Comparison of ENCODE assay signal across 14 cellular contexts in genomic region chr6:163404825-163405265, GRCh38. TPM values are rescaled to one million over a fixed set of nuclear protein-coding genes. Genes with fewer than 3 reads are reported as not detected.
DNase-seq lines count a peak whose midpoint lies in the region; ATAC-seq and TF ChIP-seq lines count a peak whose summit lies in the region.
"Had no signal": no experiment of that assay in that cellular context is flagged by ENCODE, and none has a peak within 500 bp of the region (broad histone marks: within the 10 kb centered on the region; RNA-seq: fewer than 3 reads in every experiment).

No MANE protein-coding gene starts in this region.

- TF ChIP-seq RAD21 in SK-N-SH (IDR thresholded peaks at IDR 0.05; ENCODE audit: low read length) = no peak

- H2AFZ ChIP-seq in parathyroid adenoma = peak overlapping the region; percentile 14
- no peak overlapping the region for H2AFZ ChIP-seq in SK-N-SH (ENCODE audit: low read depth)

- POLR2A ChIA-PET in SK-N-SH (lab: Yijun Ruan, JAX) = no interaction called here

- H3K4me2 ChIP-seq in parathyroid adenoma (ENCODE audit: low read length) = no peak overlapping the region
- no peak overlapping the region for H3K4me2 ChIP-seq in SK-N-SH

- H3K4me1 ChIP-seq in left ventricle myocardium inferior (peaks cover 37% of the 10 kb centered on the region), parathyroid adenoma (no peaks in the 10 kb centered on the region), SK-N-SH (ENCODE audit: control insufficient read depth in 1 of 2, insufficient read depth in 2 of 2, low read depth in 1 of 2, low read length in 1 of 2) (peaks cover 0 to 9% of the 10 kb centered on the region in 2 experiments; a peak in 2 of 4 replicates)

- no peaks in the 10 kb centered on the region for H3K9me3 ChIP-seq in left ventricle myocardium inferior (replicated peaks)
- no peaks in the 10 kb centered on the region for H3K9me3 ChIP-seq in parathyroid adenoma (ENCODE audit: control insufficient read depth, low read length)
- no peaks in the 10 kb centered on the region for H3K9me3 ChIP-seq in SK-N-SH

- H3K36me3 ChIP-seq in left ventricle myocardium inferior = no peaks in the 10 kb centered on the region
- H3K36me3 ChIP-seq in parathyroid adenoma (ENCODE audit: control insufficient read depth, insufficient read depth, low read length) = no peaks in the 10 kb centered on the region
- H3K36me3 ChIP-seq in SK-N-SH (replicated peaks in 1 of 2; ENCODE audit: control insufficient read depth in 1 of 2, insufficient read depth in 2 of 2, low read length in 1 of 2) = no peaks in the 10 kb centered on the region

- TF ChIP-seq CTCF in left ventricle myocardium inferior (IDR thresholded peaks at IDR 0.05; ENCODE audit: borderline replicate concordance) (no peak), parathyroid adenoma (IDR thresholded peaks at IDR 0.05) (no peak), SK-N-SH (IDR thresholded peaks at IDR 0.05) (no peak)

- intact Hi-C loops in left ventricle myocardium inferior (cut with micrococcal nuclease) = loop anchor here (10.0 kb wide), 1 partner anchor 60 kb away; no protein-coding TSS in a partner anchor

- DNase-seq in CD1c-positive myeloid dendritic cell (ENCODE audit: extremely low spot score) (peak; percentile 80), left ventricle myocardium inferior (no peak), cerebellar cortex (ENCODE audit: low spot score) (no peak), SK-N-SH (no peak)
- DNase-seq: COR-L47; HFFc6; NCI-H774; stimulated activated naive CD4-positive, alpha-beta T cell treated with Interleukin-2 at 50 U/mL for 16 hours had no signal

- H4K20me1 ChIP-seq in SK-N-SH (ENCODE audit: insufficient read depth) = no peaks in the 10 kb centered on the region

- H3K4me3 ChIP-seq in left ventricle myocardium inferior = peak overlapping the region; percentile 58
- H3K4me3 ChIP-seq in parathyroid adenoma (ENCODE audit: low read depth, low read length) = no peak overlapping the region
- H3K4me3 ChIP-seq in SK-N-SH (ENCODE audit: low read depth in 2 of 2, low read length in 1 of 2) = no peak overlapping the region
- H3K4me3 ChIP-seq: hepatocyte had no signal

- H3F3A ChIP-seq in SK-N-SH (replicated peaks; ENCODE audit: insufficient read depth) = no peaks in the 10 kb centered on the region

- H3K27me3 ChIP-seq in left ventricle myocardium inferior (ENCODE audit: low read depth) = no peaks in the 10 kb centered on the region
- H3K27me3 ChIP-seq in parathyroid adenoma (ENCODE audit: control insufficient read depth, insufficient read depth, low read length) = no peaks in the 10 kb centered on the region
- H3K27me3 ChIP-seq in SK-N-SH (ENCODE audit: insufficient read depth) = no peaks in the 10 kb centered on the region
- H3K27me3 ChIP-seq: hepatocyte had no signal

- no peaks in the 10 kb centered on the region for H3K79me2 ChIP-seq in parathyroid adenoma
- no peaks in the 10 kb centered on the region for H3K79me2 ChIP-seq in SK-N-SH (ENCODE audit: insufficient read depth)
- H3K79me2 ChIP-seq: hepatocyte had no signal

- ATAC-seq in GM19035 (IDR thresholded peaks at IDR 0.05; ENCODE audit: unreplicated experiment) = no peak
- no peak for ATAC-seq in HG03342 (IDR thresholded peaks at IDR 0.05; ENCODE audit: unreplicated experiment)

- CTCF ChIA-PET in SK-N-SH (lab: Yijun Ruan, JAX) = interaction anchor here (1.0 to 1.4 kb wide), 4 partner anchors 13 to 1227 kb away, joined by 3 to 6 read pairs (median 3); no protein-coding TSS in a partner anchor

- H3K27ac ChIP-seq in angular gyrus (ENCODE audit: low read depth, low read length) = peak overlapping the region; percentile 87
- peak overlapping the region; percentile 94 for H3K27ac ChIP-seq in left ventricle myocardium inferior (replicated peaks)
- peak overlapping the region; percentile 25 for H3K27ac ChIP-seq in parathyroid adenoma
- no peak overlapping the region for H3K27ac ChIP-seq in SK-N-SH (ENCODE audit: low read depth in 2 of 2, low read length in 1 of 2)
- H3K27ac ChIP-seq: VCaP had no signal

- 88% methylated on average over 10 of the region's 10 CpGs for WGBS in SK-N-SH (ENCODE audit: low lambda C conversion rate)

- no peak overlapping the region for H3K9ac ChIP-seq in parathyroid adenoma
- no peak overlapping the region for H3K9ac ChIP-seq in SK-N-SH

- no peaks in the 10 kb centered on the region for H3K9me2 ChIP-seq in SK-N-SH

- TF ChIP-seq EP300 in SK-N-SH (IDR thresholded peaks at IDR 0.05; ENCODE audit: borderline replicate concordance in 1 of 2, low read depth in 1 of 2, low read length in 1 of 2) = no peak

TF ChIP-seq in SK-N-SH, 30 proteins besides CTCF, POLR2A, EP300 and RAD21:
- TF ChIP-seq TAF1 (IDR thresholded peaks at IDR 0.05; ENCODE audit: borderline replicate concordance, low read depth, low read length) = no peak
- no peak for TF ChIP-seq JUND (IDR thresholded peaks at IDR 0.05)
- TF ChIP-seq RFX5 (IDR thresholded peaks at IDR 0.05; ENCODE audit: low read length) = no peak
- TF ChIP-seq ZBTB33 (IDR thresholded peaks at IDR 0.05; ENCODE audit: borderline replicate concordance, low read depth) = no peak
- TF ChIP-seq REST (IDR thresholded peaks at IDR 0.05; ENCODE audit: low read depth, low read length) = no peak
- TF ChIP-seq RCOR1 (IDR thresholded peaks at IDR 0.05; ENCODE audit: low read length) = no peak
- TF ChIP-seq TCF12 (IDR thresholded peaks at IDR 0.05) = no peak
- TF ChIP-seq FOXM1 (IDR thresholded peaks at IDR 0.05; ENCODE audit: low read depth) = no peak
- TF ChIP-seq POLR2AphosphoS5 (IDR thresholded peaks at IDR 0.05; ENCODE audit: low read depth, low read length) = no peak
- no peak for TF ChIP-seq FOSL2 (IDR thresholded peaks at IDR 0.05; ENCODE audit: borderline replicate concordance, low read depth)
- TF ChIP-seq MAX (IDR thresholded peaks at IDR 0.05; ENCODE audit: low read depth) = no peak
- TF ChIP-seq NFIC (IDR thresholded peaks at IDR 0.05; ENCODE audit: borderline replicate concordance) = no peak
- no peak for TF ChIP-seq RXRA (IDR thresholded peaks at IDR 0.05; ENCODE audit: borderline replicate concordance, low read depth)
- no peak for TF ChIP-seq NRF1 (IDR thresholded peaks at IDR 0.05; ENCODE audit: low read depth, low read length)
- TF ChIP-seq GATA2 (CRISPR knock-in tag; IDR thresholded peaks at IDR 0.05) = no peak
- no peak for TF ChIP-seq TEAD4 (IDR thresholded peaks at IDR 0.05; ENCODE audit: borderline replicate concordance, insufficient read depth)
- no peak for TF ChIP-seq GABPA (IDR thresholded peaks at IDR 0.05; ENCODE audit: low read depth)
- TF ChIP-seq YY1 (IDR thresholded peaks at IDR 0.05; ENCODE audit: low read depth) = no peak

RNA-seq across cellular contexts. Expression of gene QKI, which starts 9.7 kb away (rescaled TPM):
- total RNA-seq in left ventricle myocardium inferior = 449 TPM
- polyA plus RNA-seq in SK-N-SH (2012; rRNA removed) = 51.1 and 67.2 TPM in 2 replicates
- 51.1 and 60.4 TPM in 2 replicates for polyA plus RNA-seq in SK-N-SH (2012; cell fraction: cytosol; rRNA removed)
- polyA plus RNA-seq in SK-N-SH (2012; cell fraction: nucleus; rRNA removed) = 38.2 and 48.8 TPM in 2 replicates

Comparison
In these comparisons a context has a peak if more than half of its experiments do, and no peak if none do; other contexts are left out.
1. H3K27ac ChIP-seq: peak in angular gyrus (single experiment), left ventricle myocardium inferior (single experiment) and parathyroid adenoma (single experiment); none in SK-N-SH (0 of 2).